Comparison of ENCODE assay signal across 41 cellular contexts in genomic region chr17:10663231-10663630, GRCh38. TPM values are rescaled to one million over a fixed set of nuclear protein-coding genes. Genes with fewer than 3 reads are reported as not detected.
"Had no signal": no experiment of that assay in that cellular context is flagged by ENCODE, and none has a peak within 500 bp of the region (broad histone marks: within the 10 kb centered on the region; RNA-seq: fewer than 3 reads in every experiment).

No MANE protein-coding gene starts in this region.

- H3K27me3 ChIP-seq: adrenal gland, ascending aorta, body of pancreas, brain microvascular endothelial cell, breast epithelium, cardiac muscle cell had no signal

- H3K36me3 ChIP-seq: adrenal gland, brain microvascular endothelial cell, breast epithelium, cardiac muscle cell had no signal

- H3K36me3 Mint-ChIP-seq: activated naive CD4-positive, alpha-beta T cell treated with anti-CD3 and anti-CD28 coated beads, Interleukin-2, amount 10 ng/mL, durations not matched to agents 7 days and 5 days had no signal

- H3K4me3 Mint-ChIP-seq: activated naive CD4-positive, alpha-beta T cell treated with anti-CD3 and anti-CD28 coated beads for 36 hours; activated naive CD4-positive, alpha-beta T cell treated with anti-CD3 and anti-CD28 coated beads, Interleukin-2, amount 10 ng/mL, durations not matched to agents 7 days and 5 days; activated naive CD4-positive, alpha-beta T cell treated with anti-CD3 and anti-CD28 coated beads, Interleukin-2, amount 50 U/mL, for 24 hours; activated naive CD8-positive, alpha-beta T cell; activated naive CD8-positive, alpha-beta T cell treated with anti-CD3 and anti-CD28 coated beads for 36 hours; activated naive CD8-positive, alpha-beta T cell treated with anti-CD3 and anti-CD28 coated beads, Interleukin-2, amount 10 ng/mL, durations not matched to agents 7 days and 5 days; activated naive CD8-positive, alpha-beta T cell treated with anti-CD3 and anti-CD28 coated beads, Interleukin-2, amount 50 U/mL, for 24 hours; activated T-cell treated with anti-CD3 and anti-CD28 coated beads, Interleukin-2, amount 50 U/mL, for 24 hours; activated T-cell treated with anti-CD3 and anti-CD28 coated beads, Interleukin-2, amount 50 U/mL, for 4 hours; activated T-cell treated with anti-CD3 and anti-CD28 coated beads, Interleukin-2, amount 50 U/mL, for 72 hours; activated T-helper 1 cell treated with anti-CD3 and anti-CD28 coated beads, Interleukin-12 subunit alpha, Interleukin-12 subunit beta, Interleukin-2, Interleukin-4 antibody, amounts not matched to agents 30 ng/mL and 10 ng/mL and 1 ng/mL, durations not matched to agents 14 hours and 24 hours and 36 hours; activated T-helper 17 cell treated with anti-CD3 and anti-CD28 coated beads, Interleukin-2, amount 50 U/mL, for 72 hours; brain; central memory CD8-positive, alpha-beta T cell had no signal

- DNase-seq: activated effector memory CD4-positive, alpha-beta T cell treated with anti-CD3 and anti-CD28 coated beads, Interleukin-2, amount 50 U/mL, for 16 hours; activated effector memory CD4-positive, alpha-beta T cell treated with Interleukin-2 at 50 U/mL for 16 hours; activated gamma-delta T cell; activated gamma-delta T cell treated with Interleukin-2 at 50 U/mL for 16 hours; activated naive CD4-positive, alpha-beta T cell; activated naive CD4-positive, alpha-beta T cell treated with anti-CD3 and anti-CD28 coated beads for 36 hours; activated naive CD4-positive, alpha-beta T cell treated with anti-CD3 and anti-CD28 coated beads, Interleukin-2, amount 10 ng/mL, durations not matched to agents 7 days and 5 days; activated naive CD4-positive, alpha-beta T cell treated with anti-CD3 and anti-CD28 coated beads, Interleukin-2, amount 50 U/mL, for 16 hours; activated naive CD4-positive, alpha-beta T cell treated with Interleukin-2 at 50 U/mL for 16 hours; activated naive CD8-positive, alpha-beta T cell treated with anti-CD3 and anti-CD28 coated beads for 36 hours; activated naive CD8-positive, alpha-beta T cell treated with anti-CD3 and anti-CD28 coated beads, Interleukin-2, amount 10 ng/mL, durations not matched to agents 7 days and 5 days; activated naive CD8-positive, alpha-beta T cell treated with anti-CD3 and anti-CD28 coated beads, Interleukin-2, amount 50 U/mL, for 24 hours; activated T-cell treated with anti-CD3 and anti-CD28 coated beads for 4 hours; activated T-cell treated with anti-CD3 and anti-CD28 coated beads, Interleukin-2, amount 50 U/mL, for 1 hour; activated T-cell treated with anti-CD3 and anti-CD28 coated beads, Interleukin-2, amount 50 U/mL, for 24 hours; activated T-cell treated with anti-CD3 and anti-CD28 coated beads, Interleukin-2, amount 50 U/mL, for 4 hours; activated T-cell treated with anti-CD3 and anti-CD28 coated beads, Interleukin-2, amount 50 U/mL, for 48 hours; activated T-cell treated with anti-CD3 and anti-CD28 coated beads, Interleukin-2, amount 50 U/mL, for 72 hours; adrenal gland; amniotic stem cell; amygdala; anterior cingulate cortex; aorta; body of pancreas; brain microvascular endothelial cell; caudate nucleus; central memory CD4-positive, alpha-beta T cell; cerebellar nuclear complex had no signal

- H3K4me1 Mint-ChIP-seq: activated naive CD4-positive, alpha-beta T cell treated with anti-CD3 and anti-CD28 coated beads, Interleukin-2, amount 10 ng/mL, durations not matched to agents 7 days and 5 days; activated naive CD4-positive, alpha-beta T cell treated with anti-CD3 and anti-CD28 coated beads, Interleukin-2, amount 50 U/mL, for 24 hours; activated naive CD8-positive, alpha-beta T cell treated with anti-CD3 and anti-CD28 coated beads for 36 hours; activated naive CD8-positive, alpha-beta T cell treated with anti-CD3 and anti-CD28 coated beads, Interleukin-2, amount 10 ng/mL, durations not matched to agents 7 days and 5 days; activated naive CD8-positive, alpha-beta T cell treated with anti-CD3 and anti-CD28 coated beads, Interleukin-2, amount 50 U/mL, for 24 hours; activated T-helper 17 cell treated with anti-CD3 and anti-CD28 coated beads, Interleukin-2, amount 50 U/mL, for 72 hours; central memory CD8-positive, alpha-beta T cell had no signal

- H3K4me3 ChIP-seq: adrenal gland, ascending aorta, body of pancreas, breast epithelium, cardiac muscle cell had no signal

- ATAC-seq: activated naive CD4-positive, alpha-beta T cell treated with anti-CD3 and anti-CD28 coated beads, Interleukin-2, amount 50 U/mL, for 72 hours; activated naive CD8-positive, alpha-beta T cell treated with anti-CD3 and anti-CD28 coated beads, Interleukin-2, amount 50 U/mL, for 24 hours; activated T-cell treated with anti-CD3 and anti-CD28 coated beads, Interleukin-2, amount 50 U/mL, for 4 hours; activated T-cell treated with anti-CD3 and anti-CD28 coated beads, Interleukin-2, amount 50 U/mL, for 72 hours; activated T-helper 17 cell treated with anti-CD3 and anti-CD28 coated beads, Interleukin-2, amount 50 U/mL, for 72 hours; body of pancreas had no signal

- H3K9me3 Mint-ChIP-seq: activated naive CD4-positive, alpha-beta T cell treated with anti-CD3 and anti-CD28 coated beads for 36 hours; activated naive CD4-positive, alpha-beta T cell treated with anti-CD3 and anti-CD28 coated beads, Interleukin-2, amount 10 ng/mL, durations not matched to agents 7 days and 5 days; activated naive CD4-positive, alpha-beta T cell treated with anti-CD3 and anti-CD28 coated beads, Interleukin-2, amount 50 U/mL, for 24 hours; activated naive CD4-positive, alpha-beta T cell treated with anti-CD3 and anti-CD28 coated beads, Interleukin-2, amount 50 U/mL, for 72 hours; activated naive CD8-positive, alpha-beta T cell treated with anti-CD3 and anti-CD28 coated beads for 36 hours; activated naive CD8-positive, alpha-beta T cell treated with anti-CD3 and anti-CD28 coated beads, Interleukin-2, amount 10 ng/mL, durations not matched to agents 7 days and 5 days; activated naive CD8-positive, alpha-beta T cell treated with anti-CD3 and anti-CD28 coated beads, Interleukin-2, amount 50 U/mL, for 24 hours; activated T-cell treated with anti-CD3 and anti-CD28 coated beads, Interleukin-2, amount 50 U/mL, for 24 hours; activated T-cell treated with anti-CD3 and anti-CD28 coated beads, Interleukin-2, amount 50 U/mL, for 4 hours; activated T-cell treated with anti-CD3 and anti-CD28 coated beads, Interleukin-2, amount 50 U/mL, for 72 hours; activated T-helper 1 cell treated with anti-CD3 and anti-CD28 coated beads, Interleukin-12 subunit alpha, Interleukin-12 subunit beta, Interleukin-2, Interleukin-4 antibody, amounts not matched to agents 30 ng/mL and 10 ng/mL and 1 ng/mL, durations not matched to agents 14 hours and 24 hours and 36 hours; activated T-helper 17 cell treated with anti-CD3 and anti-CD28 coated beads, Interleukin-2, amount 50 U/mL, for 72 hours; activated T-helper 2 cell treated with anti-CD3 and anti-CD28 coated beads, Interferon-gamma antibody, Interleukin-2, Interleukin-4, amounts not matched to agents 10 μg/mL and 5 μg/mL and 100 μg/mL, durations not matched to agents 14 hours and 24 hours and 36 hours; brain; central memory CD8-positive, alpha-beta T cell had no signal

- FAIRE-seq: astrocyte, bronchial epithelial cell had no signal

- H3K9me3 ChIP-seq: adrenal gland, ascending aorta, body of pancreas, breast epithelium had no signal

- H3K27ac Mint-ChIP-seq: activated naive CD4-positive, alpha-beta T cell treated with anti-CD3 and anti-CD28 coated beads for 36 hours; activated naive CD4-positive, alpha-beta T cell treated with anti-CD3 and anti-CD28 coated beads, Interleukin-2, amount 10 ng/mL, durations not matched to agents 7 days and 5 days; activated naive CD4-positive, alpha-beta T cell treated with anti-CD3 and anti-CD28 coated beads, Interleukin-2, amount 50 U/mL, for 24 hours; activated naive CD8-positive, alpha-beta T cell; activated naive CD8-positive, alpha-beta T cell treated with anti-CD3 and anti-CD28 coated beads for 36 hours; activated naive CD8-positive, alpha-beta T cell treated with anti-CD3 and anti-CD28 coated beads, Interleukin-2, amount 10 ng/mL, durations not matched to agents 7 days and 5 days; activated naive CD8-positive, alpha-beta T cell treated with anti-CD3 and anti-CD28 coated beads, Interleukin-2, amount 50 U/mL, for 24 hours; activated T-cell treated with anti-CD3 and anti-CD28 coated beads, Interleukin-2, amount 50 U/mL, for 24 hours; activated T-cell treated with anti-CD3 and anti-CD28 coated beads, Interleukin-2, amount 50 U/mL, for 72 hours; activated T-helper 1 cell treated with anti-CD3 and anti-CD28 coated beads, Interleukin-12 subunit alpha, Interleukin-12 subunit beta, Interleukin-2, Interleukin-4 antibody, amounts not matched to agents 30 ng/mL and 10 ng/mL and 1 ng/mL, durations not matched to agents 14 hours and 24 hours and 36 hours; activated T-helper 2 cell treated with anti-CD3 and anti-CD28 coated beads, Interferon-gamma antibody, Interleukin-2, Interleukin-4, amounts not matched to agents 10 μg/mL and 5 μg/mL and 100 μg/mL, durations not matched to agents 14 hours and 24 hours and 36 hours; brain had no signal

- H3K27ac ChIP-seq: adrenal gland, ascending aorta, body of pancreas, brain microvascular endothelial cell, breast epithelium, cardiac muscle cell had no signal

- H3K4me1 ChIP-seq: adrenal gland, ascending aorta, body of pancreas, breast epithelium had no signal

- H3K27me3 Mint-ChIP-seq: activated naive CD4-positive, alpha-beta T cell treated with anti-CD3 and anti-CD28 coated beads, Interleukin-2, amount 10 ng/mL, durations not matched to agents 7 days and 5 days; activated naive CD4-positive, alpha-beta T cell treated with anti-CD3 and anti-CD28 coated beads, Interleukin-2, amount 50 U/mL, for 24 hours; activated naive CD8-positive, alpha-beta T cell; activated naive CD8-positive, alpha-beta T cell treated with anti-CD3 and anti-CD28 coated beads for 36 hours; activated naive CD8-positive, alpha-beta T cell treated with anti-CD3 and anti-CD28 coated beads, Interleukin-2, amount 10 ng/mL, durations not matched to agents 7 days and 5 days; activated naive CD8-positive, alpha-beta T cell treated with anti-CD3 and anti-CD28 coated beads, Interleukin-2, amount 50 U/mL, for 24 hours; activated T-cell treated with anti-CD3 and anti-CD28 coated beads, Interleukin-2, amount 50 U/mL, for 24 hours; activated T-helper 17 cell treated with anti-CD3 and anti-CD28 coated beads, Interleukin-2, amount 50 U/mL, for 72 hours; brain; central memory CD8-positive, alpha-beta T cell had no signal

RNA-seq across cellular contexts. Expression of gene ADPRM, which starts 34.2 kb away (rescaled TPM):
- total RNA-seq: ascending aorta had no signal
